23 cellular contexts compared by ENCODE assay signal in genomic region chr20:59742351-59743095, GRCh38.
A peak's percentile ranks its signal among the peaks of the same experiment; 100 is the strongest.
DNase-seq lines count a peak whose midpoint lies in the region; FAIRE-seq and TF ChIP-seq lines count a peak whose summit lies in the region.
"Had no signal": no experiment of that assay in that cellular context is flagged by ENCODE, and none has a peak within 500 bp of the region (broad histone marks: within the 10 kb centered on the region; RNA-seq: fewer than 3 reads in every experiment).

No MANE protein-coding gene starts in this region.

- 89% methylated on average over 24 of the region's 24 CpGs for WGBS in prostate gland

- H3K4me1 ChIP-seq in prostate gland (replicated peaks): no peaks in the 10 kb centered on the region
- H3K4me1 ChIP-seq: HAP-1 had no signal

- H3K36me3 ChIP-seq in bronchial epithelial cell (ENCODE audit: control insufficient read depth, insufficient read depth, low read length) (no peaks in the 10 kb centered on the region), prostate gland (no peaks in the 10 kb centered on the region)
- H3K36me3 ChIP-seq: HAP-1 had no signal

- no peaks in the 10 kb centered on the region for H3K27me3 Mint-ChIP-seq in activated CD4-positive, alpha-beta T cell treated with anti-CD3 and anti-CD28 coated beads, Interleukin-2, amount 10 ng/mL, durations not matched to agents 7 days and 5 days
- H3K27me3 Mint-ChIP-seq in neural crest cell (ENCODE audit: low read depth): peaks cover 18% of the 10 kb centered on the region
- H3K27me3 Mint-ChIP-seq: B cell had no signal

- no peaks in the 10 kb centered on the region for H3K36me3 Mint-ChIP-seq in activated CD4-positive, alpha-beta T cell treated with anti-CD3 and anti-CD28 coated beads, Interleukin-2, amount 10 ng/mL, durations not matched to agents 7 days and 5 days (ENCODE audit: low read depth)
- no peaks in the 10 kb centered on the region for H3K36me3 Mint-ChIP-seq in neural crest cell (ENCODE audit: low read depth)
- H3K36me3 Mint-ChIP-seq: CD4-positive, alpha-beta memory T cell had no signal

- H3K27ac Mint-ChIP-seq in activated CD4-positive, alpha-beta T cell treated with anti-CD3 and anti-CD28 coated beads, Interleukin-2, amount 10 ng/mL, durations not matched to agents 7 days and 5 days: peak overlapping the region; percentile 37
- peak overlapping the region; percentile 80 for H3K27ac Mint-ChIP-seq in neural crest cell (ENCODE audit: unreplicated experiment)
- H3K27ac Mint-ChIP-seq: B cell; CD4-positive, alpha-beta memory T cell; HFFc6 had no signal

- TF ChIP-seq POLR2A in prostate gland (IDR thresholded peaks at IDR 0.05): no peak

- H3K4me3 ChIP-seq in bronchial epithelial cell (ENCODE audit: low read depth, low read length) (no peak overlapping the region), prostate gland (no peak overlapping the region)
- H3K4me3 ChIP-seq: HAP-1 had no signal

- no peaks in the 10 kb centered on the region for H3K4me1 Mint-ChIP-seq in activated CD4-positive, alpha-beta T cell treated with anti-CD3 and anti-CD28 coated beads, Interleukin-2, amount 10 ng/mL, durations not matched to agents 7 days and 5 days
- no peaks in the 10 kb centered on the region for H3K4me1 Mint-ChIP-seq in neural crest cell
- H3K4me1 Mint-ChIP-seq: B cell had no signal

- H3K9me3 ChIP-seq in prostate gland: no peaks in the 10 kb centered on the region
- H3K9me3 ChIP-seq: HAP-1 had no signal

- CTCF ChIA-PET in activated CD4-positive, alpha-beta T cell treated with anti-CD3 and anti-CD28 coated beads, Interleukin-2, amount 10 ng/mL, durations not matched to agents 7 days and 5 days (lab: Charles Lee): no interaction called here
- CTCF ChIA-PET in RWPE1 (lab: Yijun Ruan, JAX): interaction anchor here (0.6 kb wide), 1 partner anchor 19 kb away, joined by 3 read pairs; no protein-coding TSS in a partner anchor

- no peak overlapping the region for H3K27ac ChIP-seq in RWPE1
- no peak overlapping the region for H3K27ac ChIP-seq in prostate gland
- H3K27ac ChIP-seq: 22Rv1 had no signal

- H3K4me3 Mint-ChIP-seq in activated CD4-positive, alpha-beta T cell treated with anti-CD3 and anti-CD28 coated beads, Interleukin-2, amount 10 ng/mL, durations not matched to agents 7 days and 5 days: no peak overlapping the region
- H3K4me3 Mint-ChIP-seq in neural crest cell: no peak overlapping the region
- H3K4me3 Mint-ChIP-seq: B cell; CD4-positive, alpha-beta memory T cell; HFFc6 had no signal

- H3K27me3 ChIP-seq in bronchial epithelial cell (ENCODE audit: control insufficient read depth, insufficient read depth, low read length): no peaks in the 10 kb centered on the region
- H3K27me3 ChIP-seq in prostate gland (replicated peaks; ENCODE audit: insufficient read depth): no peaks in the 10 kb centered on the region

- TF ChIP-seq CTCF in bronchial epithelial cell (IDR thresholded peaks at IDR 0.05; ENCODE audit: insufficient read depth, low read length, severe bottlenecking) (no peak), neural crest cell (conservative IDR thresholded peaks at IDR 0.05) (no peak), RWPE1 (conservative IDR thresholded peaks at IDR 0.05; ENCODE audit: low read depth) (no peak), prostate gland (IDR thresholded peaks at IDR 0.05) (no peak)

- POLR2A ChIA-PET in activated CD4-positive, alpha-beta T cell treated with anti-CD3 and anti-CD28 coated beads, Interleukin-2, amount 10 ng/mL, durations not matched to agents 7 days and 5 days (lab: Charles Lee): no interaction called here
- POLR2A ChIA-PET in RWPE1 (lab: Yijun Ruan, JAX; ENCODE audit: low non-redundant PET): no interaction called here

- H3K9me3 Mint-ChIP-seq in activated CD4-positive, alpha-beta T cell treated with anti-CD3 and anti-CD28 coated beads, Interleukin-2, amount 10 ng/mL, durations not matched to agents 7 days and 5 days: no peaks in the 10 kb centered on the region
- H3K9me3 Mint-ChIP-seq in neural crest cell: no peaks in the 10 kb centered on the region

- DNase-seq in activated CD4-positive, alpha-beta T cell treated with anti-CD3 and anti-CD28 coated beads, Interleukin-2, amount 10 ng/mL, durations not matched to agents 7 days and 5 days: no peak
- no peak for DNase-seq in activated CD4-positive, alpha-beta T cell treated with anti-CD3 and anti-CD28 coated beads, Interleukin-2, amount 50 U/mL, for 48 hours
- DNase-seq in bronchial epithelial cell (ENCODE audit: low read depth) (no peak), neural crest cell (ENCODE audit: low read depth, low spot score) (no peak), posterior vena cava (ENCODE audit: low spot score) (peak; percentile 72), RWPE1 (ENCODE audit: low spot score) (no peak), inferior parietal cortex (ENCODE audit: extremely low spot score) (no peak), prostate gland (ENCODE audit: low spot score) (no peak)
- DNase-seq: Calu3; CD4-positive, alpha-beta memory T cell; COR-L47; DMS53; DMS79 treated with DMSO at 0.1 percent for 48 hours; GF-D8; GOT3; HFFc6 had no signal

- FAIRE-seq in bronchial epithelial cell (lab: Jason Lieb, UNC): peak; percentile 75
- FAIRE-seq: A204.1, GM12891, GM18507, H54 had no signal

- intact Hi-C loops in posterior vena cava (cut with DNase I) (no loop called here), prostate gland (cut with DNase I) (no loop called here)
